8 cellular contexts compared by ENCODE assay signal in genomic region chr2:130963849-130964793, GRCh38.
DNase-seq lines count a peak whose midpoint lies in the region; ATAC-seq, FAIRE-seq and TF ChIP-seq lines count a peak whose summit lies in the region.

No MANE protein-coding gene starts in this region.

- POLR2A ChIA-PET in activated CD8-positive, alpha-beta T cell treated with anti-CD3 and anti-CD28 coated beads for 36 hours (lab: Charles Lee) = no interaction called here

- 2 to 5% (median 3%) methylated on average over 35 to 83 of the region's 84 CpGs for WGBS in heart left ventricle, 4 donors
- WGBS in thyroid gland, 2 donors = 8 to 9% methylated on average over 29 to 34 of the region's 84 CpGs

- CTCF ChIA-PET in activated CD8-positive, alpha-beta T cell treated with anti-CD3 and anti-CD28 coated beads for 36 hours (lab: Charles Lee) = no interaction called here

- H3K27me3 ChIP-seq in heart left ventricle (peaks cover 10 to 64% (median 38%) of the 10 kb centered on the region in 9 donors), right atrium auricular region (peaks cover 0 to 4% of the 10 kb centered on the region in 2 donors), iPS-15b (ENCODE audit: control insufficient read depth, insufficient read depth, low read length) (peaks cover 49% of the 10 kb centered on the region), thyroid gland (no peaks in the 10 kb centered on the region)

- peaks cover 10% of the 10 kb centered on the region for H3K4me1 Mint-ChIP-seq in activated CD8-positive, alpha-beta T cell treated with anti-CD3 and anti-CD28 coated beads for 36 hours (ENCODE audit: low read depth)

- H3K9me3 ChIP-seq in heart left ventricle = no peaks in the 10 kb centered on the region
- H3K9me3 ChIP-seq in right atrium auricular region = no peaks in the 10 kb centered on the region
- no peaks in the 10 kb centered on the region for H3K9me3 ChIP-seq in iPS-15b (ENCODE audit: control insufficient read depth, insufficient read depth, low read length)
- no peaks in the 10 kb centered on the region for H3K9me3 ChIP-seq in thyroid gland

- H3K27me3 Mint-ChIP-seq in activated CD8-positive, alpha-beta T cell treated with anti-CD3 and anti-CD28 coated beads for 36 hours = peaks cover 36% of the 10 kb centered on the region

- H3K27ac ChIP-seq in heart left ventricle (no peak overlapping the region), right atrium auricular region (no peak overlapping the region), thyroid gland (no peak overlapping the region)

- TF ChIP-seq CTCF in heart left ventricle (IDR thresholded peaks at IDR 0.05) (peak in 8 of 12 donors; percentile 21 to 40 (median 30)), right atrium auricular region (IDR thresholded peaks at IDR 0.05) (peak in 1 of 2 donors; percentile 47), thyroid gland (IDR thresholded peaks at IDR 0.05) (peak in 3 of 6 experiments; percentile 24 to 41 (median 30))
- TF ChIP-seq CTCF in activated CD8-positive, alpha-beta T cell treated with anti-CD3 and anti-CD28 coated beads for 36 hours (IDR thresholded peaks at IDR 0.05) = peak; percentile 18

- peak overlapping the region in 11 of 12 donors; percentile 12 to 47 (median 34) for H3K4me3 ChIP-seq in heart left ventricle
- H3K4me3 ChIP-seq in right atrium auricular region = peak overlapping the region in 1 of 2 donors; percentile 41
- peak overlapping the region; percentile 35 for H3K4me3 ChIP-seq in iPS-15b (ENCODE audit: low read depth, low read length)
- H3K4me3 ChIP-seq in thyroid gland (replicated peaks in 1 of 3) = no peak overlapping the region

- H3K36me3 ChIP-seq in heart left ventricle (no peaks in the 10 kb centered on the region), right atrium auricular region (no peaks in the 10 kb centered on the region), iPS-15b (ENCODE audit: control insufficient read depth, insufficient read depth, low read length) (no peaks in the 10 kb centered on the region), thyroid gland (no peaks in the 10 kb centered on the region)

- H3K4me1 ChIP-seq in heart left ventricle (peaks cover 0 to 19% (median 0%) of the 10 kb centered on the region in 12 donors), right atrium auricular region (peaks cover 0 to 8% of the 10 kb centered on the region in 2 donors), iPS-15b (ENCODE audit: control insufficient read depth, insufficient read depth, low read length) (peaks cover 14% of the 10 kb centered on the region), thyroid gland (peaks cover 2 to 8% of the 10 kb centered on the region in 2 donors)

- H3K9me3 Mint-ChIP-seq in activated CD8-positive, alpha-beta T cell treated with anti-CD3 and anti-CD28 coated beads for 36 hours = no peaks in the 10 kb centered on the region

- peak overlapping the region; percentile 48 for H3K4me3 Mint-ChIP-seq in activated CD8-positive, alpha-beta T cell treated with anti-CD3 and anti-CD28 coated beads for 36 hours

- no peak for FAIRE-seq in H54 (lab: Jason Lieb, UNC)

- H3K36me3 Mint-ChIP-seq in activated CD8-positive, alpha-beta T cell treated with anti-CD3 and anti-CD28 coated beads for 36 hours (ENCODE audit: low read depth) = no peaks in the 10 kb centered on the region

- H3K27ac Mint-ChIP-seq in activated CD8-positive, alpha-beta T cell treated with anti-CD3 and anti-CD28 coated beads for 36 hours = no peak overlapping the region

- intact Hi-C loops in heart left ventricle (cut with DNase I) (no loop called here), thyroid gland (cut with DNase I) (no loop called here)
- intact Hi-C loops in activated CD8-positive, alpha-beta T cell treated with anti-CD3 and anti-CD28 coated beads for 36 hours (cut with micrococcal nuclease) = no loop called here

- DNase-seq in heart left ventricle (peak in 1 of 5 donors; percentile 24), right atrium auricular region (ENCODE audit: low spot score) (no peak), thyroid gland (peak; percentile 47 to 54), SW480 (ENCODE audit: low spot score) (no peak), H54 (ENCODE audit: insufficient read length, low spot score) (no peak)
- DNase-seq in activated CD8-positive, alpha-beta T cell treated with anti-CD3 and anti-CD28 coated beads for 36 hours = peak; percentile 26

- TF ChIP-seq POLR2A in heart left ventricle (IDR thresholded peaks at IDR 0.05) (no peak), thyroid gland (IDR thresholded peaks at IDR 0.05) (no peak), H54 (IDR thresholded peaks at IDR 0.05; ENCODE audit: low read depth, low read length) (no peak)

- ATAC-seq in heart left ventricle (peak in 2 of 4 donors; percentile 50 to 65), GM19455 (IDR thresholded peaks at IDR 0.05; ENCODE audit: unreplicated experiment) (no peak)
- ATAC-seq in activated CD8-positive, alpha-beta T cell treated with anti-CD3 and anti-CD28 coated beads for 36 hours = peak; percentile 51

- H3K9ac ChIP-seq in iPS-15b (ENCODE audit: low read depth, low read length) = no peak overlapping the region

Comparison
In these comparisons a context has a peak if more than half of its experiments do, and no peak if none do; other contexts are left out.
1. DNase-seq: peak in activated CD8-positive, alpha-beta T cell treated with anti-CD3 and anti-CD28 coated beads for 36 hours (single experiment) and thyroid gland (2 of 2); none in right atrium auricular region (single experiment), SW480 (single experiment) and H54 (single experiment).
2. H3K4me3 ChIP-seq: peak in heart left ventricle (11 of 12) and iPS-15b (single experiment); none in thyroid gland (0 of 3).